Comparison of ENCODE assay signal across 8 cellular contexts in genomic region chr1:167555971-167556714, GRCh38. TPM values are rescaled to one million over a fixed set of nuclear protein-coding genes. Genes with fewer than 3 reads are reported as not detected.
DNase-seq lines count a peak whose midpoint lies in the region; ATAC-seq and TF ChIP-seq lines count a peak whose summit lies in the region.

No MANE protein-coding gene starts in this region.

- no peaks in the 10 kb centered on the region for H3K27me3 Mint-ChIP-seq in IgD-negative memory B cell
- peaks cover 4% of the 10 kb centered on the region for H3K27me3 Mint-ChIP-seq in activated T-cell treated with anti-CD3 and anti-CD28 coated beads, Interleukin-2, amount 50 U/mL, for 4 hours (ENCODE audit: low read depth)

- DNase-seq in PC-3 (peak; percentile 94), fibroblast of peridontal ligament (ENCODE audit: extremely low read depth) (peak; percentile 85), superior temporal gyrus (ENCODE audit: extremely low spot score) (peak; percentile 94)
- peak; percentile 73 for DNase-seq in activated T-cell treated with anti-CD3 and anti-CD28 coated beads, Interleukin-2, amount 50 U/mL, for 4 hours

- H3K79me2 ChIP-seq in DOHH2 (ENCODE audit: control insufficient read depth, low read length), result peaks cover 21% of the 10 kb centered on the region
- peaks cover 12% of the 10 kb centered on the region for H3K79me2 ChIP-seq in PC-3 (ENCODE audit: low read length)

- peaks cover 5% of the 10 kb centered on the region; the same call in 1 of the 2 replicates for H3K36me3 ChIP-seq in DOHH2 (ENCODE audit: control insufficient read depth, low read length)
- no peaks in the 10 kb centered on the region for H3K36me3 ChIP-seq in PC-3 (ENCODE audit: low read depth, low read length)
- H3K36me3 ChIP-seq in neutrophil, result no peaks in the 10 kb centered on the region

- peak overlapping the region; percentile 7; the same call in 1 of the 2 replicates for H3K4me2 ChIP-seq in DOHH2 (ENCODE audit: low read length)
- H3K4me2 ChIP-seq in PC-3 (ENCODE audit: low read length), result no peak overlapping the region

- H3F3A ChIP-seq in DOHH2 (ENCODE audit: control insufficient read depth, insufficient read depth), result peaks cover 13% of the 10 kb centered on the region
- no peaks in the 10 kb centered on the region for H3F3A ChIP-seq in PC-3 (ENCODE audit: low read length, unreplicated experiment)

- H3K4me1 Mint-ChIP-seq in IgD-negative memory B cell, result peaks cover 9 to 17% (median 15%) of the 10 kb centered on the region in 3 donors
- peaks cover 29% of the 10 kb centered on the region for H3K4me1 Mint-ChIP-seq in activated T-cell treated with anti-CD3 and anti-CD28 coated beads, Interleukin-2, amount 50 U/mL, for 4 hours (ENCODE audit: low read depth)

- CTCF ChIA-PET in PC-3 (lab: Charles Lee), result interaction anchor here (0.5 kb wide), 1 partner anchor 394 kb away, joined by 3 read pairs; no protein-coding TSS in a partner anchor

- BruUV-seq in PC-3 (replicated peaks; lab: Mats Ljungman, UMichigan), result no TSS peak

- H3K27ac ChIP-seq in DOHH2 (ENCODE audit: low read depth, low read length) (no peak overlapping the region), PC-3 (ENCODE audit: low read length) (no peak overlapping the region), neutrophil (peak overlapping the region; percentile 56)

- intact Hi-C loops in PC-3 (cut with micrococcal nuclease), result loop anchor here (1.0 kb wide), 2 partner anchors 40 to 132 kb away; no protein-coding TSS in a partner anchor

- ATAC-seq in PC-3, result peak; percentile 11
- no peak for ATAC-seq in activated T-cell treated with anti-CD3 and anti-CD28 coated beads, Interleukin-2, amount 50 U/mL, for 4 hours
- no peak for ATAC-seq in GM21390 (IDR thresholded peaks at IDR 0.05; ENCODE audit: unreplicated experiment)

- H3K4me3 ChIP-seq in DOHH2 (ENCODE audit: low read length) (no peak overlapping the region), PC-3 (ENCODE audit: low read length) (no peak overlapping the region), neutrophil (ENCODE audit: low read depth in 1 of 2, low read length in 1 of 2) (peak overlapping the region in 1 of 2 experiments; percentile 1)

- H2AFZ ChIP-seq in PC-3 (ENCODE audit: low read length), result no peak overlapping the region

- no peaks in the 10 kb centered on the region for H3K9me3 Mint-ChIP-seq in IgD-negative memory B cell
- no peaks in the 10 kb centered on the region for H3K9me3 Mint-ChIP-seq in activated T-cell treated with anti-CD3 and anti-CD28 coated beads, Interleukin-2, amount 50 U/mL, for 4 hours

- H3K27ac Mint-ChIP-seq in IgD-negative memory B cell, result no peak overlapping the region

- H3K36me3 Mint-ChIP-seq in IgD-negative memory B cell, result peaks cover 2% of the 10 kb centered on the region
- H3K36me3 Mint-ChIP-seq in activated T-cell treated with anti-CD3 and anti-CD28 coated beads, Interleukin-2, amount 50 U/mL, for 4 hours (ENCODE audit: insufficient read depth), result no peaks in the 10 kb centered on the region

- H3K4me3 Mint-ChIP-seq in IgD-negative memory B cell, result peak overlapping the region in 3 of 4 donors; percentile 11 to 49 (median 14)
- no peak overlapping the region for H3K4me3 Mint-ChIP-seq in activated T-cell treated with anti-CD3 and anti-CD28 coated beads, Interleukin-2, amount 50 U/mL, for 4 hours

- H3K9ac ChIP-seq in PC-3 (ENCODE audit: low read length), result no peak overlapping the region

- H3K9me3 ChIP-seq in DOHH2 (ENCODE audit: control insufficient read depth, insufficient read depth, low read length), result no peaks in the 10 kb centered on the region
- H3K9me3 ChIP-seq in PC-3 (ENCODE audit: low read length), result no peaks in the 10 kb centered on the region
- no peaks in the 10 kb centered on the region for H3K9me3 ChIP-seq in neutrophil

- TF ChIP-seq CTCF in DOHH2 (IDR thresholded peaks at IDR 0.05; ENCODE audit: low read depth, low read length, poor library complexity, severe bottlenecking), result peak; percentile 93
- TF ChIP-seq CTCF in PC-3 (conservative IDR thresholded peaks at IDR 0.05; ENCODE audit: low read depth, low read length), result peak; percentile 97
- peak; percentile 90 for TF ChIP-seq CTCF in neutrophil (IDR thresholded peaks at IDR 0.05)

- POLR2A ChIA-PET in PC-3 (lab: Charles Lee; ENCODE audit: unreplicated experiment), result interaction anchor here (0.6 kb wide), 1 partner anchor 434 kb away, joined by 3 read pairs; no protein-coding TSS in a partner anchor

- no peaks in the 10 kb centered on the region for H3K9me2 ChIP-seq in DOHH2 (replicated peaks; ENCODE audit: control insufficient read depth, low read length)
- H3K9me2 ChIP-seq in PC-3 (replicated peaks; ENCODE audit: low read length), result no peaks in the 10 kb centered on the region

- H3K4me1 ChIP-seq in DOHH2 (ENCODE audit: control insufficient read depth, low read length), result peaks cover 36% of the 10 kb centered on the region
- peaks cover 14% of the 10 kb centered on the region; the same call in 1 of the 2 replicates for H3K4me1 ChIP-seq in PC-3 (ENCODE audit: insufficient read depth, low read length)
- peaks cover 40 to 58% of the 10 kb centered on the region in 2 experiments for H3K4me1 ChIP-seq in neutrophil (ENCODE audit: control insufficient read depth in 1 of 2, insufficient read depth in 1 of 2, low read depth in 1 of 2, low read length in 1 of 2)

- H3K27me3 ChIP-seq in DOHH2 (ENCODE audit: control insufficient read depth, low read length) (no peaks in the 10 kb centered on the region), PC-3 (ENCODE audit: low read length) (no peaks in the 10 kb centered on the region), neutrophil (no peaks in the 10 kb centered on the region)

- H4K20me1 ChIP-seq in DOHH2 (ENCODE audit: control insufficient read depth, insufficient read depth, low read depth, low read length) (peaks cover 5% of the 10 kb centered on the region; the same call in 1 of the 2 replicates), PC-3 (ENCODE audit: low read length) (no peaks in the 10 kb centered on the region)

RNA-seq across cellular contexts. Expression of gene CREG1, which starts 2.6 kb away (rescaled TPM):
- 13.0 TPM for polyA plus RNA-seq in IgD-negative memory B cell
- total RNA-seq in PC-3 (2014; rRNA removed), result 55.7 and 63.9 TPM in 2 replicates
- total RNA-seq in activated T-cell treated with anti-CD3 and anti-CD28 coated beads, Interleukin-2, amount 50 U/mL, for 4 hours, result 10 to 100 TPM; 12.5 to 14.5 (median 14.3) TPM

RNA-seq across cellular contexts. Expression of gene CD247, which starts 37.8 kb away (rescaled TPM):
- 63.3 TPM for polyA plus RNA-seq in IgD-negative memory B cell
- 0.17 TPM in 1 of 2 replicates, not detected in the other for total RNA-seq in PC-3 (2014; rRNA removed)
- 10 to 100 TPM; 63.7 to 93.5 (median 73.2) TPM for total RNA-seq in activated T-cell treated with anti-CD3 and anti-CD28 coated beads, Interleukin-2, amount 50 U/mL, for 4 hours

Comparison
In these comparisons a context has a peak if more than half of its experiments do, and no peak if none do; other contexts are left out.
1. RNA of gene CD247, which starts 37.8 kb away (total RNA-seq): 63.7 to 93.5 TPM in activated T-cell treated with anti-CD3 and anti-CD28 coated beads, Interleukin-2, amount 50 U/mL, for 4 hours; 0.17 TPM in PC-3; every median in the first group is over 10 times any median in the second.
2. Peak in every context shown above with its lines, with median percentiles within 50 percentile points of each other: CTCF ChIP-seq and DNase-seq.